In the genomic region with DNA sequence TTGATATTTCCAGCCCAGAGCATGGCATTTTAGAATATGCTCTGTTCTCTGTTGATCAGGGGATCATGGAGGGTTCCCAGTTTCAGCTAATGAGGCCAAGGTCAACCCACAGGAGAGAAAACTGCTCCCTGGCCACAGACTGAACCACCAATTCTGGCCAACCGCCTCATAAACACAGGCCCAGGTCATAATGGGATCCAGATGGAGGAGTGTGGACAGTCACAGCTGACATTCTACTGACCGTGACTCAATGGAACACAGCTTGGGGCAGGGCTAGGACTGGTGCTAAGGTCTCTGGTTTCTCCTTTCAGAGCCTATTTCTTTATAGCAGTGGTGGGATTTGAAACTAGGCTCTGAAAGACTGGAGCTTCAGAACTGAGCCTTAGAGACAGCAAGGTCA, we compare ENCODE assay signal across 14 cellular contexts.
DNase-seq lines count a peak whose midpoint lies in the region; ATAC-seq and TF ChIP-seq lines count a peak whose summit lies in the region.
"Had no signal": no experiment of that assay in that cellular context is flagged by ENCODE, and none has a peak within 500 bp of the region (broad histone marks: within the 10 kb centered on the region; RNA-seq: fewer than 3 reads in every experiment).

No MANE protein-coding gene starts in this region.

- POLR2A ChIA-PET in activated CD8-positive, alpha-beta T cell treated with anti-CD3 and anti-CD28 coated beads, Interleukin-2, amount 10 ng/mL, durations not matched to agents 7 days and 5 days (lab: Charles Lee): no interaction called here

- no peaks in the 10 kb centered on the region for H3K9me3 ChIP-seq in tibial artery
- H3K9me3 ChIP-seq: breast epithelium, thyroid gland had no signal

- no peak overlapping the region for H3K27ac Mint-ChIP-seq in activated CD8-positive, alpha-beta T cell treated with anti-CD3 and anti-CD28 coated beads, Interleukin-2, amount 10 ng/mL, durations not matched to agents 7 days and 5 days
- H3K27ac Mint-ChIP-seq: activated CD4-positive, alpha-beta T cell treated with anti-CD3 and anti-CD28 coated beads, Interleukin-2, amount 10 ng/mL, durations not matched to agents 7 days and 5 days; T-helper 1 cell treated with Interleukin-12 subunit alpha and Interleukin-12 subunit beta and Interleukin-4 antibody, amounts not matched to agents 30 μg/mL and 1 μg/mL, for 36 hours had no signal

- no peaks in the 10 kb centered on the region for H3K27me3 Mint-ChIP-seq in activated CD8-positive, alpha-beta T cell treated with anti-CD3 and anti-CD28 coated beads, Interleukin-2, amount 10 ng/mL, durations not matched to agents 7 days and 5 days (ENCODE audit: low read depth)
- H3K27me3 Mint-ChIP-seq: activated CD4-positive, alpha-beta T cell treated with anti-CD3 and anti-CD28 coated beads, Interleukin-2, amount 10 ng/mL, durations not matched to agents 7 days and 5 days had no signal

- CTCF ChIA-PET in activated CD8-positive, alpha-beta T cell treated with anti-CD3 and anti-CD28 coated beads, Interleukin-2, amount 10 ng/mL, durations not matched to agents 7 days and 5 days (lab: Charles Lee): interaction anchor here (1.4 to 2.0 kb wide), 2 partner anchors 9 to 63 kb away, joined by 4 to 6 read pairs; no protein-coding TSS in a partner anchor

- H3K4me3 ChIP-seq in tibial artery: no peak overlapping the region
- H3K4me3 ChIP-seq: breast epithelium, skin epidermis, thyroid gland had no signal

- TF ChIP-seq CTCF in tibial artery (IDR thresholded peaks at IDR 0.05): no peak

- no peaks in the 10 kb centered on the region for H3K36me3 Mint-ChIP-seq in activated CD8-positive, alpha-beta T cell treated with anti-CD3 and anti-CD28 coated beads, Interleukin-2, amount 10 ng/mL, durations not matched to agents 7 days and 5 days (ENCODE audit: low read depth)

- peaks cover 21 to 64% (median 41%) of the 10 kb centered on the region in 3 donors for H3K36me3 ChIP-seq in tibial artery
- H3K36me3 ChIP-seq: breast epithelium, thyroid gland had no signal

- no peaks in the 10 kb centered on the region for H3K4me1 Mint-ChIP-seq in activated CD8-positive, alpha-beta T cell treated with anti-CD3 and anti-CD28 coated beads, Interleukin-2, amount 10 ng/mL, durations not matched to agents 7 days and 5 days (ENCODE audit: low read depth)

- intact Hi-C loops in tibial artery (cut with DNase I; ENCODE audit: low total_unique reads): no loop called here

- DNase-seq in HCEC 1CT (peak; percentile 92), brain pericyte (ENCODE audit: low read depth, low spot score) (peak; percentile 76), iris pigment epithelial cell (ENCODE audit: low read depth) (peak; percentile 81), tibial artery (peak; percentile 70 to 78)
- DNase-seq in activated CD8-positive, alpha-beta T cell treated with anti-CD3 and anti-CD28 coated beads, Interleukin-2, amount 10 ng/mL, durations not matched to agents 7 days and 5 days: no peak
- DNase-seq: activated CD4-positive, alpha-beta T cell treated with anti-CD3 and anti-CD28 coated beads, Interleukin-2, amount 10 ng/mL, durations not matched to agents 7 days and 5 days; DMS 273 treated with DMSO at 0.1 percent for 48 hours; thyroid gland had no signal

- ATAC-seq in GM21737 (IDR thresholded peaks at IDR 0.05; ENCODE audit: unreplicated experiment) (no peak), HG03571 (IDR thresholded peaks at IDR 0.05; ENCODE audit: unreplicated experiment) (no peak)
- no peak for ATAC-seq in activated CD8-positive, alpha-beta T cell treated with anti-CD3 and anti-CD28 coated beads, Interleukin-2, amount 10 ng/mL, durations not matched to agents 7 days and 5 days

- no peak overlapping the region for H3K4me3 Mint-ChIP-seq in activated CD8-positive, alpha-beta T cell treated with anti-CD3 and anti-CD28 coated beads, Interleukin-2, amount 10 ng/mL, durations not matched to agents 7 days and 5 days
- H3K4me3 Mint-ChIP-seq: activated CD4-positive, alpha-beta T cell treated with anti-CD3 and anti-CD28 coated beads, Interleukin-2, amount 10 ng/mL, durations not matched to agents 7 days and 5 days; neural crest cell; T-helper 1 cell treated with Interleukin-12 subunit alpha and Interleukin-12 subunit beta and Interleukin-4 antibody, amounts not matched to agents 30 μg/mL and 1 μg/mL, for 36 hours had no signal

- peaks cover 0 to 19% (median 7%) of the 10 kb centered on the region in 4 donors for H3K4me1 ChIP-seq in tibial artery
- H3K4me1 ChIP-seq: breast epithelium had no signal

- H3K27ac ChIP-seq in tibial artery: no peak overlapping the region
- H3K27ac ChIP-seq: breast epithelium, thyroid gland had no signal

- no peaks in the 10 kb centered on the region for H3K27me3 ChIP-seq in tibial artery
- H3K27me3 ChIP-seq: breast epithelium, thyroid gland had no signal

- H3K9me3 Mint-ChIP-seq in activated CD8-positive, alpha-beta T cell treated with anti-CD3 and anti-CD28 coated beads, Interleukin-2, amount 10 ng/mL, durations not matched to agents 7 days and 5 days (ENCODE audit: insufficient read depth): no peaks in the 10 kb centered on the region
- H3K9me3 Mint-ChIP-seq: activated CD4-positive, alpha-beta T cell treated with anti-CD3 and anti-CD28 coated beads, Interleukin-2, amount 10 ng/mL, durations not matched to agents 7 days and 5 days; neural crest cell; T-helper 1 cell treated with Interleukin-12 subunit alpha and Interleukin-12 subunit beta and Interleukin-4 antibody, amounts not matched to agents 30 μg/mL and 1 μg/mL, for 36 hours had no signal
